2 cellular contexts compared by ENCODE assay signal in genomic region chr16:57668630-57669475, GRCh38.
TF ChIP-seq lines count a peak whose summit lies in the region.

No MANE protein-coding gene starts in this region.

TF ChIP-seq in A549, 52 proteins besides CTCF, POLR2A, EP300 and RAD21:
- TF ChIP-seq NPAS2 (CRISPR knock-in tag; IDR thresholded peaks at IDR 0.05; ENCODE audit: borderline replicate concordance): no peak
- no peak for TF ChIP-seq RNF2 (IDR thresholded peaks at IDR 0.05; ENCODE audit: borderline replicate concordance, low read depth)
- TF ChIP-seq, protein P1, sequence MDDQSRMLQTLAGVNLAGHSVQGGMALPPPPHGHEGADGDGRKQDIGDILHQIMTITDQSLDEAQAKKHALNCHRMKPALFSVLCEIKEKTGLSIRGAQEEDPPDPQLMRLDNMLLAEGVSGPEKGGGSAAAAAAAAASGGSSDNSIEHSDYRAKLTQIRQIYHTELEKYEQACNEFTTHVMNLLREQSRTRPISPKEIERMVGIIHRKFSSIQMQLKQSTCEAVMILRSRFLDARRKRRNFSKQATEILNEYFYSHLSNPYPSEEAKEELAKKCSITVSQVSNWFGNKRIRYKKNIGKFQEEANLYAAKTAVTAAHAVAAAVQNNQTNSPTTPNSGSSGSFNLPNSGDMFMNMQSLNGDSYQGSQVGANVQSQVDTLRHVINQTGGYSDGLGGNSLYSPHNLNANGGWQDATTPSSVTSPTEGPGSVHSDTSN (IDR thresholded peaks at IDR 0.05): no peak
- TF ChIP-seq ZSCAN20 (CRISPR knock-in tag; IDR thresholded peaks at IDR 0.05): no peak
- no peak for TF ChIP-seq MAZ (IDR thresholded peaks at IDR 0.05; ENCODE audit: borderline replicate concordance, low read depth, low read length)
- TF ChIP-seq HOXB13 (CRISPR knock-in tag; IDR thresholded peaks at IDR 0.05; ENCODE audit: low read depth): no peak
- no peak for TF ChIP-seq ZFP36 (IDR thresholded peaks at IDR 0.05; ENCODE audit: borderline replicate concordance, partially characterized antibody)
- TF ChIP-seq JUNB (IDR thresholded peaks at IDR 0.05): no peak
- TF ChIP-seq RARB (CRISPR knock-in tag; IDR thresholded peaks at IDR 0.05): no peak
- TF ChIP-seq TFCP2L1 (CRISPR knock-in tag; IDR thresholded peaks at IDR 0.05): no peak
- no peak for TF ChIP-seq SMC3 (IDR thresholded peaks at IDR 0.05)
- TF ChIP-seq CEBPB (IDR thresholded peaks at IDR 0.05): no peak
- TF ChIP-seq HES2 (IDR thresholded peaks at IDR 0.05): no peak
- no peak for TF ChIP-seq HMGXB4 (CRISPR knock-in tag; IDR thresholded peaks at IDR 0.05; ENCODE audit: borderline replicate concordance)
- TF ChIP-seq FOSB (CRISPR knock-in tag; IDR thresholded peaks at IDR 0.05): no peak
- TF ChIP-seq TP53 (CRISPR knock-in tag; IDR thresholded peaks at IDR 0.05): no peak

TF ChIP-seq in H1, 55 proteins besides CTCF, POLR2A, EP300 and RAD21:
- TF ChIP-seq TEAD4 (IDR thresholded peaks at IDR 0.05; ENCODE audit: low read depth, low read length) (no peak), SP2 (IDR thresholded peaks at IDR 0.05; ENCODE audit: low read length) (no peak), CREB1 (IDR thresholded peaks at IDR 0.05) (no peak), KDM5A (IDR thresholded peaks at IDR 0.05; ENCODE audit: low read length) (no peak), GTF2F1 (IDR thresholded peaks at IDR 0.05; ENCODE audit: borderline replicate concordance, low read depth, low read length) (no peak), KDM4A (IDR thresholded peaks at IDR 0.05; ENCODE audit: low read depth, low read length, severe bottlenecking) (no peak), CBX5 (IDR thresholded peaks at IDR 0.05; ENCODE audit: low read depth, low read length) (no peak), ASH2L (IDR thresholded peaks at IDR 0.05; ENCODE audit: low read length) (no peak), KDM1A (IDR thresholded peaks at IDR 0.05; ENCODE audit: borderline replicate concordance, low read length) (no peak), RBBP5 (IDR thresholded peaks at IDR 0.05; ENCODE audit: borderline replicate concordance, low read depth, low read length) (no peak), SP1 (IDR thresholded peaks at IDR 0.05; ENCODE audit: low read depth, low read length) (no peak), YY1 (IDR thresholded peaks at IDR 0.05; ENCODE audit: low read depth, low read length) (no peak), SIX5 (IDR thresholded peaks at IDR 0.05; ENCODE audit: low read depth, low read length) (no peak), TAF7 (optimal IDR thresholded peaks at IDR 0.05; ENCODE audit: borderline replicate concordance, low read depth, low read length) (no peak), CHD2 (IDR thresholded peaks at IDR 0.05; ENCODE audit: low read length) (no peak), SIRT6 (IDR thresholded peaks at IDR 0.05; ENCODE audit: low read length) (no peak)
- TF ChIP-seq, protein P2, sequence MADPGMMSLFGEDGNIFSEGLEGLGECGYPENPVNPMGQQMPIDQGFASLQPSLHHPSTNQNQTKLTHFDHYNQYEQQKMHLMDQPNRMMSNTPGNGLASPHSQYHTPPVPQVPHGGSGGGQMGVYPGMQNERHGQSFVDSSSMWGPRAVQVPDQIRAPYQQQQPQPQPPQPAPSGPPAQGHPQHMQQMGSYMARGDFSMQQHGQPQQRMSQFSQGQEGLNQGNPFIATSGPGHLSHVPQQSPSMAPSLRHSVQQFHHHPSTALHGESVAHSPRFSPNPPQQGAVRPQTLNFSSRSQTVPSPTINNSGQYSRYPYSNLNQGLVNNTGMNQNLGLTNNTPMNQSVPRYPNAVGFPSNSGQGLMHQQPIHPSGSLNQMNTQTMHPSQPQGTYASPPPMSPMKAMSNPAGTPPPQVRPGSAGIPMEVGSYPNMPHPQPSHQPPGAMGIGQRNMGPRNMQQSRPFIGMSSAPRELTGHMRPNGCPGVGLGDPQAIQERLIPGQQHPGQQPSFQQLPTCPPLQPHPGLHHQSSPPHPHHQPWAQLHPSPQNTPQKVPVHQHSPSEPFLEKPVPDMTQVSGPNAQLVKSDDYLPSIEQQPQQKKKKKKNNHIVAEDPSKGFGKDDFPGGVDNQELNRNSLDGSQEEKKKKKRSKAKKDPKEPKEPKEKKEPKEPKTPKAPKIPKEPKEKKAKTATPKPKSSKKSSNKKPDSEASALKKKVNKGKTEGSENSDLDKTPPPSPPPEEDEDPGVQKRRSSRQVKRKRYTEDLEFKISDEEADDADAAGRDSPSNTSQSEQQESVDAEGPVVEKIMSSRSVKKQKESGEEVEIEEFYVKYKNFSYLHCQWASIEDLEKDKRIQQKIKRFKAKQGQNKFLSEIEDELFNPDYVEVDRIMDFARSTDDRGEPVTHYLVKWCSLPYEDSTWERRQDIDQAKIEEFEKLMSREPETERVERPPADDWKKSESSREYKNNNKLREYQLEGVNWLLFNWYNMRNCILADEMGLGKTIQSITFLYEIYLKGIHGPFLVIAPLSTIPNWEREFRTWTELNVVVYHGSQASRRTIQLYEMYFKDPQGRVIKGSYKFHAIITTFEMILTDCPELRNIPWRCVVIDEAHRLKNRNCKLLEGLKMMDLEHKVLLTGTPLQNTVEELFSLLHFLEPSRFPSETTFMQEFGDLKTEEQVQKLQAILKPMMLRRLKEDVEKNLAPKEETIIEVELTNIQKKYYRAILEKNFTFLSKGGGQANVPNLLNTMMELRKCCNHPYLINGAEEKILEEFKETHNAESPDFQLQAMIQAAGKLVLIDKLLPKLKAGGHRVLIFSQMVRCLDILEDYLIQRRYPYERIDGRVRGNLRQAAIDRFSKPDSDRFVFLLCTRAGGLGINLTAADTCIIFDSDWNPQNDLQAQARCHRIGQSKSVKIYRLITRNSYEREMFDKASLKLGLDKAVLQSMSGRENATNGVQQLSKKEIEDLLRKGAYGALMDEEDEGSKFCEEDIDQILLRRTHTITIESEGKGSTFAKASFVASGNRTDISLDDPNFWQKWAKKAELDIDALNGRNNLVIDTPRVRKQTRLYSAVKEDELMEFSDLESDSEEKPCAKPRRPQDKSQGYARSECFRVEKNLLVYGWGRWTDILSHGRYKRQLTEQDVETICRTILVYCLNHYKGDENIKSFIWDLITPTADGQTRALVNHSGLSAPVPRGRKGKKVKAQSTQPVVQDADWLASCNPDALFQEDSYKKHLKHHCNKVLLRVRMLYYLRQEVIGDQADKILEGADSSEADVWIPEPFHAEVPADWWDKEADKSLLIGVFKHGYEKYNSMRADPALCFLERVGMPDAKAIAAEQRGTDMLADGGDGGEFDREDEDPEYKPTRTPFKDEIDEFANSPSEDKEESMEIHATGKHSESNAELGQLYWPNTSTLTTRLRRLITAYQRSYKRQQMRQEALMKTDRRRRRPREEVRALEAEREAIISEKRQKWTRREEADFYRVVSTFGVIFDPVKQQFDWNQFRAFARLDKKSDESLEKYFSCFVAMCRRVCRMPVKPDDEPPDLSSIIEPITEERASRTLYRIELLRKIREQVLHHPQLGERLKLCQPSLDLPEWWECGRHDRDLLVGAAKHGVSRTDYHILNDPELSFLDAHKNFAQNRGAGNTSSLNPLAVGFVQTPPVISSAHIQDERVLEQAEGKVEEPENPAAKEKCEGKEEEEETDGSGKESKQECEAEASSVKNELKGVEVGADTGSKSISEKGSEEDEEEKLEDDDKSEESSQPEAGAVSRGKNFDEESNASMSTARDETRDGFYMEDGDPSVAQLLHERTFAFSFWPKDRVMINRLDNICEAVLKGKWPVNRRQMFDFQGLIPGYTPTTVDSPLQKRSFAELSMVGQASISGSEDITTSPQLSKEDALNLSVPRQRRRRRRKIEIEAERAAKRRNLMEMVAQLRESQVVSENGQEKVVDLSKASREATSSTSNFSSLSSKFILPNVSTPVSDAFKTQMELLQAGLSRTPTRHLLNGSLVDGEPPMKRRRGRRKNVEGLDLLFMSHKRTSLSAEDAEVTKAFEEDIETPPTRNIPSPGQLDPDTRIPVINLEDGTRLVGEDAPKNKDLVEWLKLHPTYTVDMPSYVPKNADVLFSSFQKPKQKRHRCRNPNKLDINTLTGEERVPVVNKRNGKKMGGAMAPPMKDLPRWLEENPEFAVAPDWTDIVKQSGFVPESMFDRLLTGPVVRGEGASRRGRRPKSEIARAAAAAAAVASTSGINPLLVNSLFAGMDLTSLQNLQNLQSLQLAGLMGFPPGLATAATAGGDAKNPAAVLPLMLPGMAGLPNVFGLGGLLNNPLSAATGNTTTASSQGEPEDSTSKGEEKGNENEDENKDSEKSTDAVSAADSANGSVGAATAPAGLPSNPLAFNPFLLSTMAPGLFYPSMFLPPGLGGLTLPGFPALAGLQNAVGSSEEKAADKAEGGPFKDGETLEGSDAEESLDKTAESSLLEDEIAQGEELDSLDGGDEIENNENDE (IDR thresholded peaks at IDR 0.05; ENCODE audit: insufficient replicate concordance, low read length): no peak
TF ChIP-seq in H1: peak in this region for 0.
